Comparison of ENCODE assay signal across 11 cellular contexts in the genomic region with DNA sequence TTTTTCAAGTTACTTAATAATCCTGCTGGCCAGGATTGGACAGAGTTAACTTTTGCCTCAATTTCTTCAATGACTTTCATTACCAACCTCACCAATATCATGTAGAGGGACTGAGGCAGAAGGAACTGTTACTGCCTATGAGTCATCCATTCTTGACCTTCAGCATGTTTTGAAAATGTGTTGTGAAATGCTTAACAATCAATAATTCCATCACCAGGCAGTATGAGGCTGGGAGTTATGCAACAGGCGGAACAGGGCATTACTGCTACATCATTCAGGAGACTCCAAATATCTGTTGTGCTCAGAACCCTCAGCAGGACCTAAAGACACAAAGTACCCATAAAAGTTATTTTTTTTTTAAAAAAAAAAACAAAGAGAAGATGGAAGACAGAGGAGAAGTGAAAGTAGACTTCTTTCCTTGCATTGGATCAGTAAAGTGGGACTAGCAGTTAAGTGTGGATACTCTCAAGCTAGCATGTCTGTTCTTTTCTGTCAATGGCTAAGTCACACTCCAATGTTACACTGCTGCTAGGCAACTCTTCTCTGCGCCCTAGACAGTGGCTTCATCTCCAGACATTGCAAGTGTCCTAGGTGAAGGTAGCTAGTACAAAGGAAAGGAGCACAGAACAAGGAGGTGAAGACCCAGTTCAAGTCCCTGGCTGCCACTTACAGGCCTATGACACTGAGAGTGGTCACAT.
DNase-seq lines count a peak whose midpoint lies in the region; ATAC-seq and TF ChIP-seq lines count a peak whose summit lies in the region.
"Had no signal": no experiment of that assay in that cellular context is flagged by ENCODE, and none has a peak within 500 bp of the region (broad histone marks: within the 10 kb centered on the region; RNA-seq: fewer than 3 reads in every experiment).

No MANE protein-coding gene starts in this region.

- H3K4me1 ChIP-seq in HCT116 (ENCODE audit: control insufficient read depth in 1 of 2, insufficient read depth in 2 of 2, low read length in 2 of 2) (peaks cover 0 to 11% of the 10 kb centered on the region in 2 experiments; a peak in 2 of 4 replicates), Caco-2 (peaks cover 8% of the 10 kb centered on the region)
- H3K4me1 ChIP-seq: breast epithelium had no signal

- H3K27me3 ChIP-seq in HCT116 (ENCODE audit: insufficient read depth, low read length): no peaks in the 10 kb centered on the region
- H3K27me3 ChIP-seq in Caco-2 (replicated peaks; ENCODE audit: control insufficient read depth, insufficient read depth, low read length): no peaks in the 10 kb centered on the region
- H3K27me3 ChIP-seq: breast epithelium had no signal

- TF ChIP-seq POLR2A in HCT116 (IDR thresholded peaks at IDR 0.05; ENCODE audit: borderline replicate concordance, extremely low read depth, insufficient read depth, insufficient read length): no peak

- H3K9me2 ChIP-seq in HCT116 (ENCODE audit: insufficient read depth): no peaks in the 10 kb centered on the region

- no peaks in the 10 kb centered on the region for H3K9me3 Mint-ChIP-seq in stimulated activated naive B cell treated with anti-CD40 and anti-IgM and Interleukin-4, amounts not matched to agents 10 μg/mL and 1 μg/mL and 100 μg/mL, for 72 hours
- H3K9me3 Mint-ChIP-seq in Caco-2 (ENCODE audit: unreplicated experiment): no peaks in the 10 kb centered on the region
- H3K9me3 Mint-ChIP-seq: activated B cell treated with CpG ODN at 0.5 μM for 24 hours; stimulated activated effector memory CD8-positive, alpha-beta T cell treated with anti-CD3 and anti-CD28 coated beads, Interleukin-12 subunit alpha, Interleukin-12 subunit beta, amount 100 ng/mL, for 72 hours had no signal

- H3K36me3 ChIP-seq in HCT116 (ENCODE audit: control insufficient read depth in 1 of 2, insufficient read depth in 2 of 2, low read length in 2 of 2) (no peaks in the 10 kb centered on the region), Caco-2 (ENCODE audit: control insufficient read depth, insufficient read depth, low read length) (no peaks in the 10 kb centered on the region)
- H3K36me3 ChIP-seq: breast epithelium had no signal

- H3K4me3 Mint-ChIP-seq in stimulated activated naive B cell treated with anti-CD40 and anti-IgM and Interleukin-4, amounts not matched to agents 10 μg/mL and 1 μg/mL and 100 μg/mL, for 72 hours: no peak overlapping the region
- no peak overlapping the region for H3K4me3 Mint-ChIP-seq in Caco-2 (ENCODE audit: unreplicated experiment)
- H3K4me3 Mint-ChIP-seq: activated B cell treated with CpG ODN at 0.5 μM for 24 hours; stimulated activated effector memory CD8-positive, alpha-beta T cell treated with anti-CD3 and anti-CD28 coated beads, Interleukin-12 subunit alpha, Interleukin-12 subunit beta, amount 100 ng/mL, for 72 hours had no signal

- peaks cover 14 to 23% of the 10 kb centered on the region in 2 donors for H3K27me3 Mint-ChIP-seq in stimulated activated naive B cell treated with anti-CD40 and anti-IgM and Interleukin-4, amounts not matched to agents 10 μg/mL and 1 μg/mL and 100 μg/mL, for 72 hours
- H3K27me3 Mint-ChIP-seq in Caco-2 (ENCODE audit: insufficient read depth, unreplicated experiment): no peaks in the 10 kb centered on the region

- ATAC-seq in HCT116: peak; percentile 33; the same call in 1 of the 2 replicates
- ATAC-seq in stimulated activated naive B cell treated with anti-CD40 and anti-IgM and Interleukin-4, amounts not matched to agents 10 μg/mL and 1 μg/mL and 100 μg/mL, for 72 hours (replicated peaks): peak; percentile 51 to 55
- ATAC-seq: stimulated activated effector memory CD8-positive, alpha-beta T cell treated with anti-CD3 and anti-CD28 coated beads, Interleukin-12 subunit alpha, Interleukin-12 subunit beta, amount 100 ng/mL, for 72 hours had no signal

- H3K27ac ChIP-seq in HCT116 (ENCODE audit: low read depth, low read length): no peak overlapping the region

- H3K4me3 ChIP-seq in HCT116 (replicated peaks in 1 of 2; ENCODE audit: low read depth in 1 of 2, low read length in 2 of 2) (no peak overlapping the region), fibroblast of pulmonary artery (replicated peaks; ENCODE audit: low read depth, low read length) (no peak overlapping the region), Caco-2 (ENCODE audit: low read depth, low read length) (no peak overlapping the region)
- H3K4me3 ChIP-seq: breast epithelium had no signal

- no peak for TF ChIP-seq CTCF in HCT116 (IDR thresholded peaks at IDR 0.05 in 2 of 3, conservative IDR thresholded peaks at IDR 0.05 in 1 of 3; ENCODE audit: borderline replicate concordance in 1 of 3, insufficient read depth in 1 of 3, low read depth in 2 of 3, low read length in 2 of 3)
- TF ChIP-seq CTCF in fibroblast of pulmonary artery (IDR thresholded peaks at IDR 0.05; ENCODE audit: low read length, missing control alignments): no peak
- TF ChIP-seq CTCF in Caco-2 (IDR thresholded peaks at IDR 0.05; ENCODE audit: insufficient read depth in 1 of 2, low read depth in 1 of 2, low read length in 1 of 2, severe bottlenecking in 1 of 2, unreplicated experiment in 1 of 2): no peak

- H2AFZ ChIP-seq in HCT116 (ENCODE audit: low read depth, low read length, poor library complexity, severe bottlenecking): no peak overlapping the region

- RAD21 ChIA-PET in HCT116 (lab: Charles Lee; ENCODE audit: low non-redundant PET in 1 of 2, low total read pairs in 2 of 2, uncharacterized antibody in 2 of 2, unreplicated experiment in 2 of 2): no interaction called here

- H3K36me3 Mint-ChIP-seq in stimulated activated naive B cell treated with anti-CD40 and anti-IgM and Interleukin-4, amounts not matched to agents 10 μg/mL and 1 μg/mL and 100 μg/mL, for 72 hours: peaks cover 0 to 3% of the 10 kb centered on the region in 2 donors
- H3K36me3 Mint-ChIP-seq in Caco-2 (ENCODE audit: insufficient read depth, unreplicated experiment): no peaks in the 10 kb centered on the region
- H3K36me3 Mint-ChIP-seq: stimulated activated effector memory CD8-positive, alpha-beta T cell treated with anti-CD3 and anti-CD28 coated beads, Interleukin-12 subunit alpha, Interleukin-12 subunit beta, amount 100 ng/mL, for 72 hours had no signal

- DNase-seq in HCT116 (ENCODE audit: low read depth, low spot score) (no peak), RPMI7951 (ENCODE audit: low read depth) (peak; percentile 33), fibroblast of pulmonary artery (ENCODE audit: low read depth) (peak; percentile 84), Caco-2 (no peak), ecto neural progenitor cell (ENCODE audit: low spot score) (no peak), NCI-H69 (lab: John Stamatoyannopoulos, UW) (no peak)
- DNase-seq in stimulated activated naive B cell treated with anti-CD40 and anti-IgM and Interleukin-4, amounts not matched to agents 10 μg/mL and 1 μg/mL and 100 μg/mL, for 72 hours: no peak
- DNase-seq: activated B cell treated with CpG ODN at 0.5 μM for 24 hours, NCI-H510A treated with DMSO at 0.1 percent for 48 hours had no signal

- peak overlapping the region; percentile 8; the same call in 1 of the 2 replicates for H3K4me2 ChIP-seq in HCT116 (ENCODE audit: low read length)

- intact Hi-C loops in HCT116 (cut with micrococcal nuclease) (loop anchor here (10.0 kb wide), 1 partner anchor 224 kb away; a partner anchor contains a TSS), Caco-2 (cut with micrococcal nuclease; ENCODE audit: unreplicated experiment) (no loop called here)

- TF ChIP-seq RAD21 in HCT116 (IDR thresholded peaks at IDR 0.05; ENCODE audit: low read depth): peak; percentile 14; the same call in 1 of the 2 replicates

- no peak overlapping the region for H3K9ac ChIP-seq in HCT116 (ENCODE audit: low read length)

- H3K9me3 ChIP-seq in HCT116 (ENCODE audit: control insufficient read depth in 1 of 2, insufficient read depth in 1 of 2, low read depth in 1 of 2, low read length in 2 of 2) (no peaks in the 10 kb centered on the region), Caco-2 (no peaks in the 10 kb centered on the region)
- H3K9me3 ChIP-seq: breast epithelium had no signal

- POLR2A ChIA-PET in HCT116 (lab: Charles Lee): no interaction called here
- POLR2A ChIA-PET in Caco-2 (lab: Charles Lee): no interaction called here

- peaks cover 26 to 54% of the 10 kb centered on the region in 2 donors for H3K4me1 Mint-ChIP-seq in stimulated activated naive B cell treated with anti-CD40 and anti-IgM and Interleukin-4, amounts not matched to agents 10 μg/mL and 1 μg/mL and 100 μg/mL, for 72 hours
- peaks cover 9% of the 10 kb centered on the region for H3K4me1 Mint-ChIP-seq in Caco-2 (ENCODE audit: low read depth, unreplicated experiment)

- no TSS peak for BruUV-seq in HCT116 (replicated peaks; lab: Mats Ljungman, UMichigan)
- BruUV-seq in Caco-2 (replicated peaks; lab: Mats Ljungman, UMichigan): no TSS peak

- CTCF ChIA-PET in HCT116 (lab: Charles Lee): no interaction called here
- CTCF ChIA-PET in Caco-2 (lab: Charles Lee): interaction anchor here (0.7 kb wide), 1 partner anchor 311 kb away, joined by 3 read pairs; no protein-coding TSS in a partner anchor

- no peaks in the 10 kb centered on the region for H3K79me2 ChIP-seq in HCT116 (ENCODE audit: insufficient read depth, low read length)

- H3K27ac Mint-ChIP-seq in stimulated activated naive B cell treated with anti-CD40 and anti-IgM and Interleukin-4, amounts not matched to agents 10 μg/mL and 1 μg/mL and 100 μg/mL, for 72 hours: peak overlapping the region; percentile 47
- no peak overlapping the region for H3K27ac Mint-ChIP-seq in Caco-2 (ENCODE audit: unreplicated experiment)
- H3K27ac Mint-ChIP-seq: activated B cell treated with CpG ODN at 0.5 μM for 24 hours; stimulated activated effector memory CD8-positive, alpha-beta T cell treated with anti-CD3 and anti-CD28 coated beads, Interleukin-12 subunit alpha, Interleukin-12 subunit beta, amount 100 ng/mL, for 72 hours had no signal

- H4K20me1 ChIP-seq in HCT116 (ENCODE audit: insufficient read depth): no peaks in the 10 kb centered on the region

TF ChIP-seq in HCT116, 20 proteins besides CTCF, POLR2A, EP300 and RAD21 (continues in another document):
- TF ChIP-seq JUND (IDR thresholded peaks at IDR 0.05) (peak; percentile 66), SIN3A (IDR thresholded peaks at IDR 0.05; ENCODE audit: low read depth) (no peak), CBX3 (IDR thresholded peaks at IDR 0.05; ENCODE audit: low read depth) (peak; percentile 55; the same call in 1 of the 2 replicates), FOSL1 (IDR thresholded peaks at IDR 0.05; ENCODE audit: low read depth) (peak; percentile 69), SP1 (IDR thresholded peaks at IDR 0.05; ENCODE audit: low read depth) (peak; percentile 44; the same call in 1 of the 2 replicates), CEBPB (IDR thresholded peaks at IDR 0.05; ENCODE audit: low read depth) (peak; percentile 99), ELF1 (IDR thresholded peaks at IDR 0.05; ENCODE audit: borderline replicate concordance, low read depth) (no peak), TCF7L2 (IDR thresholded peaks at IDR 0.05; ENCODE audit: borderline replicate concordance, extremely low read depth, insufficient read depth, insufficient read length) (peak; percentile 15)
- TF ChIP-seq, protein P1, sequence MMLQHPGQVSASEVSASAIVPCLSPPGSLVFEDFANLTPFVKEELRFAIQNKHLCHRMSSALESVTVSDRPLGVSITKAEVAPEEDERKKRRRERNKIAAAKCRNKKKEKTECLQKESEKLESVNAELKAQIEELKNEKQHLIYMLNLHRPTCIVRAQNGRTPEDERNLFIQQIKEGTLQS (IDR thresholded peaks at IDR 0.05): peak; percentile 60; the same call in 1 of the 2 replicates

Comparison
In these comparisons a context has a peak if more than half of its experiments do, and no peak if none do; other contexts are left out.
1. DNase-seq: peak in RPMI7951 (single experiment) and fibroblast of pulmonary artery (single experiment); none in HCT116 (single experiment), stimulated activated naive B cell treated with anti-CD40 and anti-IgM and Interleukin-4, amounts not matched to agents 10 μg/mL and 1 μg/mL and 100 μg/mL, for 72 hours (single experiment), Caco-2 (0 of 2), ecto neural progenitor cell (single experiment) and NCI-H69 (single experiment).